ENCODE assay signal across 14 cellular contexts in genomic region chr9:88658311-88658822, GRCh38.
DNase-seq lines count a peak whose midpoint lies in the region; ATAC-seq, FAIRE-seq and TF ChIP-seq lines count a peak whose summit lies in the region.
"Had no signal": no experiment of that assay in that cellular context is flagged by ENCODE, and none has a peak within 500 bp of the region (broad histone marks: within the 10 kb centered on the region; RNA-seq: fewer than 3 reads in every experiment).

No MANE protein-coding gene starts in this region.

- no peaks in the 10 kb centered on the region for H3K36me3 ChIP-seq in keratinocyte (ENCODE audit: control insufficient read depth in 2 of 2, extremely low read depth in 1 of 2, insufficient read depth in 2 of 2, low read length in 2 of 2)
- H3K36me3 ChIP-seq in tibial nerve, result no peaks in the 10 kb centered on the region

- no peaks in the 10 kb centered on the region for H3K27me3 ChIP-seq in keratinocyte (ENCODE audit: control insufficient read depth, extremely low read depth, insufficient read depth, low read length)
- H3K27me3 ChIP-seq in tibial nerve, result no peaks in the 10 kb centered on the region

- DNase-seq in NCI-H1105 (lab: John Stamatoyannopoulos, UW) (peak; percentile 24), cardiac fibroblast (ENCODE audit: low read depth in 2 of 2) (peak; percentile 75 to 92), keratinocyte (ENCODE audit: low read depth, low spot score) (no peak), tibial nerve (ENCODE audit: low spot score in 2 of 2) (peak; percentile 37 to 60), D721Med (ENCODE audit: insufficient read length, low spot score) (no peak), D341Med (ENCODE audit: low spot score) (no peak)
- DNase-seq: activated CD8-positive, alpha-beta T cell treated with anti-CD3 and anti-CD28 coated beads for 36 hours; activated naive CD8-positive, alpha-beta T cell treated with anti-CD3 and anti-CD28 coated beads, Interleukin-2, amount 10 ng/mL, durations not matched to agents 7 days and 5 days; DMS79 treated with DMSO at 0.1 percent for 48 hours; erythroblast; KG1; NCI-H526 treated with DMSO at 0.1 percent for 48 hours; T-cell had no signal

- H2AFZ ChIP-seq in keratinocyte (ENCODE audit: control insufficient read depth, low read length), result no peak overlapping the region

- H4K20me1 ChIP-seq in keratinocyte (ENCODE audit: control insufficient read depth, extremely low read depth, insufficient read depth, low read length), result no peaks in the 10 kb centered on the region

- H3K4me1 ChIP-seq in keratinocyte (ENCODE audit: control insufficient read depth, extremely low read depth, insufficient read depth, low read length), result peaks cover 8% of the 10 kb centered on the region
- H3K4me1 ChIP-seq in tibial nerve, result peaks cover 0 to 22% (median 9%) of the 10 kb centered on the region in 4 donors

- dilution Hi-C loops in keratinocyte (cut with MboI; ENCODE audit: extremely low pct_ligation_motif_present, low sequenced_read_pairs), result no loop called here

- 30 to 40% methylated on average over 7 of the region's 7 CpGs for WGBS in tibial nerve, 2 donors

- no peak overlapping the region for H3K4me3 ChIP-seq in cardiac fibroblast (replicated peaks in 1 of 2; ENCODE audit: low read depth in 2 of 2, low read length in 2 of 2)
- H3K4me3 ChIP-seq in keratinocyte (ENCODE audit: control insufficient read depth in 2 of 3, extremely low read depth in 1 of 3, insufficient read depth in 2 of 3, low read depth in 1 of 3, low read length in 3 of 3), result no peak overlapping the region
- no peak overlapping the region for H3K4me3 ChIP-seq in tibial nerve

- H3K9ac ChIP-seq in keratinocyte (ENCODE audit: control insufficient read depth, extremely low read depth, insufficient read depth, low read length), result no peak overlapping the region

- peak in 1 of 2 donors; percentile 79 for TF ChIP-seq EP300 in tibial nerve (IDR thresholded peaks at IDR 0.05)

- no peaks in the 10 kb centered on the region for H3K79me2 ChIP-seq in keratinocyte (ENCODE audit: control insufficient read depth, insufficient read depth, low read length)

- H3K27ac ChIP-seq in keratinocyte (ENCODE audit: control insufficient read depth, insufficient read depth, low read length) (no peak overlapping the region), tibial nerve (peak overlapping the region in 2 of 4 donors; percentile 70 to 80)

- TF ChIP-seq CTCF in cardiac fibroblast (IDR thresholded peaks at IDR 0.05; ENCODE audit: low read depth, low read length) (no peak), keratinocyte (optimal IDR thresholded peaks at IDR 0.05 in 1 of 3, IDR thresholded peaks at IDR 0.05 in 1 of 3, conservative IDR thresholded peaks at IDR 0.05 in 1 of 3; ENCODE audit: extremely low read depth in 1 of 3, insufficient read depth in 2 of 3, low read length in 3 of 3) (no peak), tibial nerve (IDR thresholded peaks at IDR 0.05) (no peak), D721Med (IDR thresholded peaks at IDR 0.05; ENCODE audit: insufficient read depth, missing control alignments) (no peak)

- no peak for TF ChIP-seq POLR2A in tibial nerve (IDR thresholded peaks at IDR 0.05)

- H3K9me3 ChIP-seq in keratinocyte (ENCODE audit: control insufficient read depth, low read depth, low read length) (no peaks in the 10 kb centered on the region), tibial nerve (no peaks in the 10 kb centered on the region)

- H3K4me2 ChIP-seq in keratinocyte (ENCODE audit: control insufficient read depth, extremely low read depth, insufficient read depth, low read depth, low read length), result peak overlapping the region; percentile 3

- no peak for ATAC-seq in HG03342 (IDR thresholded peaks at IDR 0.05; ENCODE audit: unreplicated experiment)
- ATAC-seq: activated CD8-positive, alpha-beta T cell treated with anti-CD3 and anti-CD28 coated beads for 36 hours; T-cell had no signal

- FAIRE-seq in keratinocyte (lab: Jason Lieb, UNC), result peak; percentile 81
- no peak for FAIRE-seq in D721Med (lab: Jason Lieb, UNC)

- no peaks in the 10 kb centered on the region for H3K9me1 ChIP-seq in keratinocyte (ENCODE audit: control insufficient read depth, extremely low read depth, insufficient read depth, low read length)

Comparison
In these comparisons a context has a peak if more than half of its experiments do, and no peak if none do; other contexts are left out.
1. DNase-seq: peak in NCI-H1105 (single experiment), cardiac fibroblast (2 of 2) and tibial nerve (2 of 2); none in keratinocyte (single experiment), D721Med (single experiment) and D341Med (single experiment).